Comparison of ENCODE assay signal across 1 cellular context in genomic region chr11:102438311-102439062, GRCh38.
TF ChIP-seq lines count a peak whose summit lies in the region.

No MANE protein-coding gene starts in this region.

TF ChIP-seq in HepG2, 621 proteins besides CTCF, POLR2A, EP300 and RAD21 (continues in another document):
- 0 out of 2 replicates have a peak, but pooled peaks have one; percentile 57 for TF ChIP-seq HMGXB3 (CRISPR knock-in tag; IDR thresholded peaks at IDR 0.05; ENCODE audit: borderline replicate concordance)
- TF ChIP-seq ZBTB39 (CRISPR knock-in tag; IDR thresholded peaks at IDR 0.05): no peak
- TF ChIP-seq MED13 (CRISPR knock-in tag; IDR thresholded peaks at IDR 0.05): 0 out of 2 replicates have a peak, but pooled peaks have one; percentile 28
- peak in 1 of 2 experiments; percentile 65; a peak in 1 of 4 replicates for TF ChIP-seq KLF16 (CRISPR knock-in tag; IDR thresholded peaks at IDR 0.05)
- 0 out of 2 replicates have a peak, but pooled peaks have one; percentile 33 for TF ChIP-seq ZSCAN21 (CRISPR knock-in tag; IDR thresholded peaks at IDR 0.05; ENCODE audit: borderline replicate concordance)
- no peak for TF ChIP-seq SOX13 (IDR thresholded peaks at IDR 0.05)
- TF ChIP-seq SOX13 (CRISPR knock-in tag; conservative IDR thresholded peaks at IDR 0.05 in 1 of 2, IDR thresholded peaks at IDR 0.05 in 1 of 2): peak in 1 of 2 experiments; percentile 56; a peak in 2 of 4 replicates
- TF ChIP-seq NFATC3 (CRISPR knock-in tag; IDR thresholded peaks at IDR 0.05): 0 out of 2 replicates have a peak, but pooled peaks have one; percentile 75
- no peak for TF ChIP-seq PHB2 (IDR thresholded peaks at IDR 0.05; ENCODE audit: partially characterized antibody)
- 0 out of 2 replicates have a peak, but pooled peaks have one; percentile 40 for TF ChIP-seq ZNF773 (CRISPR knock-in tag; IDR thresholded peaks at IDR 0.05; ENCODE audit: borderline replicate concordance)
- TF ChIP-seq ZNF629 (CRISPR knock-in tag; conservative IDR thresholded peaks at IDR 0.05): 0 out of 2 replicates have a peak, but pooled peaks have one; percentile 19
- TF ChIP-seq DMAP1 (CRISPR knock-in tag; IDR thresholded peaks at IDR 0.05): 0 out of 2 replicates have a peak, but pooled peaks have one; percentile 27
- TF ChIP-seq ZSCAN30 (CRISPR knock-in tag; IDR thresholded peaks at IDR 0.05): peak; percentile 64; the same call in 1 of the 2 replicates
- 0 out of 2 replicates have a peak, but pooled peaks have one; percentile 40 for TF ChIP-seq ZBTB38 (CRISPR knock-in tag; IDR thresholded peaks at IDR 0.05)
- TF ChIP-seq ZMAT3 (CRISPR knock-in tag; conservative IDR thresholded peaks at IDR 0.05): no peak
- TF ChIP-seq NFKB2 (CRISPR knock-in tag; IDR thresholded peaks at IDR 0.05; ENCODE audit: borderline replicate concordance): 0 out of 2 replicates have a peak, but pooled peaks have one; percentile 70
- no peak for TF ChIP-seq NONO (IDR thresholded peaks at IDR 0.05)
- peak; percentile 69; the same call in 1 of the 2 replicates for TF ChIP-seq NONO (CRISPR knock-in tag; conservative IDR thresholded peaks at IDR 0.05)
- peak; percentile 77; the same call in 1 of the 2 replicates for TF ChIP-seq SP5 (CRISPR knock-in tag; IDR thresholded peaks at IDR 0.05; ENCODE audit: borderline replicate concordance, low read depth)
- TF ChIP-seq ZNF691 (CRISPR knock-in tag; IDR thresholded peaks at IDR 0.05; ENCODE audit: borderline replicate concordance, low read depth): 0 out of 2 replicates have a peak, but pooled peaks have one; percentile 15
- peak; percentile 98 for TF ChIP-seq ZNF687 (CRISPR knock-in tag; IDR thresholded peaks at IDR 0.05)
- peak; percentile 66; the same call in 1 of the 2 replicates for TF ChIP-seq ZSCAN5A (CRISPR knock-in tag; IDR thresholded peaks at IDR 0.05; ENCODE audit: borderline replicate concordance)
- no peak for TF ChIP-seq CCAR2 (optimal IDR thresholded peaks at IDR 0.05; ENCODE audit: low read depth, low read length)
- 0 out of 2 replicates have a peak, but pooled peaks have one; percentile 22 for TF ChIP-seq PATZ1 (CRISPR knock-in tag; IDR thresholded peaks at IDR 0.05)
- TF ChIP-seq DZIP1 (CRISPR knock-in tag; IDR thresholded peaks at IDR 0.05): no peak
- TF ChIP-seq WIZ (CRISPR knock-in tag; IDR thresholded peaks at IDR 0.05): peak; percentile 81
- peak; percentile 23; the same call in 1 of the 2 replicates for TF ChIP-seq ZNF335 (CRISPR knock-in tag; IDR thresholded peaks at IDR 0.05)
- 0 out of 2 replicates have a peak, but pooled peaks have one; percentile 48 for TF ChIP-seq HDAC1 (CRISPR knock-in tag; IDR thresholded peaks at IDR 0.05)
- TF ChIP-seq MAX (IDR thresholded peaks at IDR 0.05): peak; percentile 72
- TF ChIP-seq ZNF451 (CRISPR knock-in tag; IDR thresholded peaks at IDR 0.05): no peak
- TF ChIP-seq MIER2 (CRISPR knock-in tag; IDR thresholded peaks at IDR 0.05): 0 out of 2 replicates have a peak, but pooled peaks have one; percentile 22
- no peak for TF ChIP-seq RBM39 (IDR thresholded peaks at IDR 0.05; ENCODE audit: low read depth, low read length, poor library complexity, severe bottlenecking)
- 0 out of 2 replicates have a peak, but pooled peaks have one; percentile 35 for TF ChIP-seq ZNF20 (CRISPR knock-in tag; IDR thresholded peaks at IDR 0.05)
- TF ChIP-seq ZNF326 (CRISPR knock-in tag; IDR thresholded peaks at IDR 0.05; ENCODE audit: borderline replicate concordance): no peak
- TF ChIP-seq ZFP91 (CRISPR knock-in tag; IDR thresholded peaks at IDR 0.05; ENCODE audit: borderline replicate concordance): peak; percentile 70
- TF ChIP-seq REL (CRISPR knock-in tag; conservative IDR thresholded peaks at IDR 0.05): 0 out of 2 replicates have a peak, but pooled peaks have one; percentile 39
- TF ChIP-seq TARDBP (CRISPR knock-in tag; IDR thresholded peaks at IDR 0.05): 0 out of 2 replicates have a peak, but pooled peaks have one; percentile 22
- no peak for TF ChIP-seq ETV6 (CRISPR knock-in tag; conservative IDR thresholded peaks at IDR 0.05)
- peak; percentile 59; the same call in 1 of the 2 replicates for TF ChIP-seq KLF6 (CRISPR knock-in tag; IDR thresholded peaks at IDR 0.05)
